In the genomic region with DNA sequence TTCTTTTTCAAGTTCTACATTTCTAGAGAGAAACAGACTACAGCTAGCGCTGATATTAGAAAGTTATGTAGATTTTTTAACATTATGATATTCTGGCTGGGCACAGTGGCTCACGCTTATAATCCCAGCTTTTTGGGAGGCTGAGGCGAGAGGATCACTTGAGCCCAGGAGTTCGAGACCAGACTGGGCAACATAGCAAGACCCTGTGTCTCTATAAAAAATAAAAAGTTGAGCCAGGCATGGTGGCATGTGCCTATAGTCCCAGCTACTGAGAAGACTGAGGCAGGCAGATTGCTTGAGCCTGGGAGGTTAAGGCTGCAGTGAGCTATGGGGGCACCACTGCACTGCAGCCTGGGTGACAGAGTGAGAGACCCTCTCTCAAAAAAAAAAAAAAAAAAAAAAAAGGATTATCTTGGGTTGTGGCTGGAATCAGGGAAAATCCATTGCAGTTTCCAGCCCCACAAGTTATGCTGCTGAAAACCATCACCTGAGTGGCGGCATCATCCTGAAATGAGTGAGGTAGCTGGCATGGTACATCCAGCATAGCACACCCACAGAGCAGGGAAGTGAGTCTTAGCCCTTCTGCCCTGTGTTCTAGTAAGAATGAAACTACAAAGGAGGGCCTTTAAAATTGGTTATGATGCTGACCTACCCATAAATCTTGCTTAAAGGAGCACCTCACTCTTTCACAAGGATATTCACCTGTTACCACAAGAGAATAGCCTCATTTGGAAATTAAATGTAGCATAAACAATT, we compare ENCODE assay signal across 10 cellular contexts.
A peak's percentile ranks its signal among the peaks of the same experiment; 100 is the strongest.
DNase-seq lines count a peak whose midpoint lies in the region; ATAC-seq and TF ChIP-seq lines count a peak whose summit lies in the region.
"Had no signal": no experiment of that assay in that cellular context is flagged by ENCODE, and none has a peak within 500 bp of the region (broad histone marks: within the 10 kb centered on the region; RNA-seq: fewer than 3 reads in every experiment).

No MANE protein-coding gene starts in this region.

- H3K36me3 ChIP-seq in HUES48 (ENCODE audit: control insufficient read depth, insufficient read depth, low read length) (no peaks in the 10 kb centered on the region), mucosa of descending colon (ENCODE audit: low read depth) (no peaks in the 10 kb centered on the region), hepatocyte (replicated peaks; ENCODE audit: insufficient read depth, low read depth) (no peaks in the 10 kb centered on the region), brain microvascular endothelial cell (replicated peaks) (no peaks in the 10 kb centered on the region)

- no peak overlapping the region for H3K9ac ChIP-seq in HUES48 (ENCODE audit: low read depth, low read length)

- no peaks in the 10 kb centered on the region for H3K79me2 ChIP-seq in hepatocyte

- 98% methylated on average over 5 of the region's 5 CpGs for WGBS in hepatocyte (ENCODE audit: low lambda C conversion rate, missing lambda C conversion rate)

- intact Hi-C loops in mucosa of descending colon (cut with DNase I, micrococcal nuclease): no loop called here

- in situ Hi-C loops in brain microvascular endothelial cell (cut with HindIII; ENCODE audit: low pct_ligation_motif_present, low sequenced_read_pairs): no loop called here

- peak overlapping the region; percentile 46 for H3K27ac ChIP-seq in HUES48 (ENCODE audit: low read depth, low read length)
- no peak overlapping the region for H3K27ac ChIP-seq in hepatocyte
- no peak overlapping the region for H3K27ac ChIP-seq in brain microvascular endothelial cell
- H3K27ac ChIP-seq: psoas muscle had no signal

- H3K4me1 ChIP-seq in HUES48 (ENCODE audit: control insufficient read depth, insufficient read depth, low read length) (peaks cover 19% of the 10 kb centered on the region), mucosa of descending colon (ENCODE audit: low read depth) (no peaks in the 10 kb centered on the region), hepatocyte (ENCODE audit: insufficient read depth) (no peaks in the 10 kb centered on the region)
- H3K4me1 ChIP-seq: psoas muscle had no signal

- H4K20me1 ChIP-seq in hepatocyte (ENCODE audit: insufficient read depth, poor library complexity, severe bottlenecking): no peaks in the 10 kb centered on the region

- H3K4me3 ChIP-seq in HUES48 (ENCODE audit: low read depth, low read length) (no peak overlapping the region), mucosa of descending colon (no peak overlapping the region), hepatocyte (no peak overlapping the region), brain microvascular endothelial cell (ENCODE audit: low read depth, low read length) (no peak overlapping the region)
- H3K4me3 ChIP-seq: psoas muscle had no signal

- H3K9me2 ChIP-seq in hepatocyte (replicated peaks; ENCODE audit: insufficient read depth): no peaks in the 10 kb centered on the region

- H3K4me2 ChIP-seq in hepatocyte: no peak overlapping the region

- no peak overlapping the region for H2AFZ ChIP-seq in hepatocyte

- H3K27me3 ChIP-seq in HUES48 (ENCODE audit: control insufficient read depth, insufficient read depth, low read length) (no peaks in the 10 kb centered on the region), hepatocyte (no peaks in the 10 kb centered on the region), brain microvascular endothelial cell (replicated peaks) (no peaks in the 10 kb centered on the region)

- no peaks in the 10 kb centered on the region for H3K9me3 ChIP-seq in HUES48 (ENCODE audit: control insufficient read depth, insufficient read depth, low read length)
- no peaks in the 10 kb centered on the region for H3K9me3 ChIP-seq in mucosa of descending colon
- no peaks in the 10 kb centered on the region for H3K9me3 ChIP-seq in hepatocyte (ENCODE audit: low read depth)
- H3K9me3 ChIP-seq: psoas muscle had no signal

- TF ChIP-seq CTCF in mucosa of descending colon (IDR thresholded peaks at IDR 0.05): no peak
- TF ChIP-seq CTCF in hepatocyte (IDR thresholded peaks at IDR 0.05; ENCODE audit: poor library complexity): no peak
- no peak for TF ChIP-seq CTCF in brain microvascular endothelial cell (IDR thresholded peaks at IDR 0.05; ENCODE audit: low read depth, low read length, missing control alignments)

- ATAC-seq in GM18517 (IDR thresholded peaks at IDR 0.05; ENCODE audit: unreplicated experiment) (peak; percentile 81), GM21576 (IDR thresholded peaks at IDR 0.05; ENCODE audit: unreplicated experiment) (peak; percentile 70), mucosa of descending colon (peak; percentile 34)
- ATAC-seq: HCT116, psoas muscle had no signal

- DNase-seq in mucosa of descending colon: no peak
- no peak for DNase-seq in hepatocyte (ENCODE audit: low spot score)
- no peak for DNase-seq in brain microvascular endothelial cell
- DNase-seq in inferior parietal cortex (ENCODE audit: extremely low spot score): no peak
- DNase-seq: kidney glomerular epithelial cell, psoas muscle had no signal
